ENCODE assay signal across 8 cellular contexts in the genomic region with DNA sequence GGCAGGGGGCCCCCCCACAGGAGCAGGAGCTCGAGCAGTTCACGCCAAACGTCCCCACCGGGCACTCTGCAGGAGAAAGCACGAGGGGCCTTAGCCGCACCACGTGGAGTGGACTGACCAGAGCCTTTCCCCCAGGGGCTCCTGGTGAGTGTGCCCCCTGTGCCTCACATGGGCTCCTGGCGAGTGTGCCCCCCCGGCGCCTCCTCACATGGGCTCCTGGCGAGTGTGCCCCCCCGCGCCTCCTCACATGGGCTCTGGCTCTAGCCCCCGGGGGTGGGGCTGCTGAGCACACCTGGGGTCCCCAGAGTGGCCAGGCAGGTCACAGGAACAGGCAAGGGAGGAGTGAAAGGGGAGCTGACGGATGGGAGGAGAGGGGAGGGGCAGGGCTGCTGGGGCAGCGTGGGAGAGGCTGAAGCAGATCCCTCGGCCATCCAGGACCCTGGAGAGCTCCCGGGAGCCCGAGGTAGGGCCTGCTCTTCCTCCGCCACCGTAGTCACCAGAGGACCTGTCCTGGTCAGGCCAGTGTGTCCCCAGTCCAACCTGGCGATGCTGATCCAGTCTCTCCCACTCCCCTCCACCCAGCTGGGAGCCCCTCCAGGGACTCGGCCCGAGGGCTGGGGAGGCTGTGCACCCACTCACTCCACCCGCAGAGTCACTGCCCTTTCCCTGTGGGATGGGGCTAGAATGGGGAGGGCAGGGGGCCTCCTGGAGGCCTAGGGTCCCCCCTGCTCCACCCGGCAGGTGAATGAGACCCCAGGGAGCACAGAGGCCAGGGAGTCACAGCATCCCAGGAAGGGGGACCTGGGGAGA. TPM values are rescaled to one million over a fixed set of nuclear protein-coding genes. Genes with fewer than 3 reads are reported as not detected.
DNase-seq lines count a peak whose midpoint lies in the region; ATAC-seq and TF ChIP-seq lines count a peak whose summit lies in the region.

No MANE protein-coding gene starts in this region.

- H3K4me2 ChIP-seq in PC-9: no peak overlapping the region

- H4K20me1 ChIP-seq in PC-9 (ENCODE audit: insufficient read depth): no peaks in the 10 kb centered on the region

- POLR2A ChIA-PET in HEK293T (lab: Yijun Ruan, JAX) (no interaction called here), PC-9 (lab: Charles Lee; ENCODE audit: unreplicated experiment) (no interaction called here)

- no peaks in the 10 kb centered on the region for H3K9me3 ChIP-seq in BE2C
- no peaks in the 10 kb centered on the region for H3K9me3 ChIP-seq in PC-9 (ENCODE audit: insufficient read depth, low read depth)

- no peak overlapping the region for H3K27ac ChIP-seq in PC-9

- BruUV-seq in PC-9 (replicated peaks; lab: Mats Ljungman, UMichigan): no TSS peak

- no peaks in the 10 kb centered on the region for H3K79me2 ChIP-seq in PC-9 (ENCODE audit: low read depth)

- H3K9me2 ChIP-seq in PC-9 (ENCODE audit: insufficient read depth): no peaks in the 10 kb centered on the region

- H2AFZ ChIP-seq in PC-9: no peak overlapping the region

- peaks cover 19% of the 10 kb centered on the region; the same call in 1 of the 2 replicates for H3F3A ChIP-seq in PC-9 (ENCODE audit: insufficient read depth, low read depth)

- H3K27me3 Mint-ChIP-seq in stimulated activated memory B cell treated with anti-CD40 and anti-IgM and Interleukin-4, amounts not matched to agents 10 μg/mL and 1 μg/mL and 100 μg/mL, for 72 hours: no peaks in the 10 kb centered on the region

- intact Hi-C loops in PC-9 (cut with micrococcal nuclease; ENCODE audit: unreplicated experiment): no loop called here

- no peaks in the 10 kb centered on the region for H3K27me3 ChIP-seq in BE2C
- no peaks in the 10 kb centered on the region for H3K27me3 ChIP-seq in PC-9 (ENCODE audit: insufficient read depth, low read depth)

- H3K36me3 Mint-ChIP-seq in stimulated activated memory B cell treated with anti-CD40 and anti-IgM and Interleukin-4, amounts not matched to agents 10 μg/mL and 1 μg/mL and 100 μg/mL, for 72 hours: no peaks in the 10 kb centered on the region

- no peak for TF ChIP-seq CTCF in BE2C (IDR thresholded peaks at IDR 0.05; ENCODE audit: low read depth, low read length)
- TF ChIP-seq CTCF in astrocyte of the cerebellum (IDR thresholded peaks at IDR 0.05; ENCODE audit: low read depth, low read length, missing control alignments): no peak
- no peak for TF ChIP-seq CTCF in PC-9 (conservative IDR thresholded peaks at IDR 0.05)

- CTCF ChIA-PET in HEK293T (lab: Yijun Ruan, JAX) (no interaction called here), PC-9 (lab: Charles Lee) (no interaction called here)

- peak; percentile 96 for ATAC-seq in stimulated activated memory B cell treated with anti-CD40 and anti-IgM and Interleukin-4, amounts not matched to agents 10 μg/mL and 1 μg/mL and 100 μg/mL, for 72 hours
- ATAC-seq in HG02885 (IDR thresholded peaks at IDR 0.05; ENCODE audit: poor library complexity, unreplicated experiment): no peak

- H3K4me1 ChIP-seq in BE2C: no peaks in the 10 kb centered on the region
- H3K4me1 ChIP-seq in PC-9 (replicated peaks; ENCODE audit: insufficient read depth): peaks cover 31% of the 10 kb centered on the region

- H3K4me1 Mint-ChIP-seq in stimulated activated memory B cell treated with anti-CD40 and anti-IgM and Interleukin-4, amounts not matched to agents 10 μg/mL and 1 μg/mL and 100 μg/mL, for 72 hours: no peaks in the 10 kb centered on the region

- no peak overlapping the region for H3K4me3 Mint-ChIP-seq in stimulated activated memory B cell treated with anti-CD40 and anti-IgM and Interleukin-4, amounts not matched to agents 10 μg/mL and 1 μg/mL and 100 μg/mL, for 72 hours

- no peak overlapping the region for H3K27ac Mint-ChIP-seq in stimulated activated memory B cell treated with anti-CD40 and anti-IgM and Interleukin-4, amounts not matched to agents 10 μg/mL and 1 μg/mL and 100 μg/mL, for 72 hours

- H3K9me3 Mint-ChIP-seq in stimulated activated memory B cell treated with anti-CD40 and anti-IgM and Interleukin-4, amounts not matched to agents 10 μg/mL and 1 μg/mL and 100 μg/mL, for 72 hours: no peaks in the 10 kb centered on the region

- peak; percentile 33 for DNase-seq in BE2C
- DNase-seq in HEK293T (ENCODE audit: extremely low spot score): peak; percentile 59
- peak; percentile 15 for DNase-seq in astrocyte of the cerebellum (ENCODE audit: low read depth)
- DNase-seq in iPS-NIHi11 (ENCODE audit: low spot score): peak; percentile 96
- DNase-seq in PC-9: no peak
- DNase-seq in NCI-H2107 treated with DMSO at 0.1 percent for 48 hours (lab: John Stamatoyannopoulos, UW; ENCODE audit: unreplicated experiment): no peak

- in situ Hi-C loops in astrocyte of the cerebellum (cut with HindIII; ENCODE audit: low sequenced_read_pairs): no loop called here

- H3K4me3 ChIP-seq in BE2C (ENCODE audit: low read depth, low read length): no peak overlapping the region
- no peak overlapping the region for H3K4me3 ChIP-seq in astrocyte of the cerebellum (ENCODE audit: low read depth, low read length)
- H3K4me3 ChIP-seq in PC-9: no peak overlapping the region

- H3K36me3 ChIP-seq in BE2C (no peaks in the 10 kb centered on the region), PC-9 (ENCODE audit: low read depth) (no peaks in the 10 kb centered on the region)

TF ChIP-seq in HEK293T, 16 proteins besides CTCF, POLR2A, EP300 and RAD21:
- no peak for TF ChIP-seq FOXA1 (IDR thresholded peaks at IDR 0.05)
- TF ChIP-seq CTBP1 (IDR thresholded peaks at IDR 0.05; ENCODE audit: borderline replicate concordance): no peak
- no peak for TF ChIP-seq SUZ12 (IDR thresholded peaks at IDR 0.05)
- no peak for TF ChIP-seq HDGF (IDR thresholded peaks at IDR 0.05; ENCODE audit: borderline replicate concordance)
- TF ChIP-seq, protein P1, sequence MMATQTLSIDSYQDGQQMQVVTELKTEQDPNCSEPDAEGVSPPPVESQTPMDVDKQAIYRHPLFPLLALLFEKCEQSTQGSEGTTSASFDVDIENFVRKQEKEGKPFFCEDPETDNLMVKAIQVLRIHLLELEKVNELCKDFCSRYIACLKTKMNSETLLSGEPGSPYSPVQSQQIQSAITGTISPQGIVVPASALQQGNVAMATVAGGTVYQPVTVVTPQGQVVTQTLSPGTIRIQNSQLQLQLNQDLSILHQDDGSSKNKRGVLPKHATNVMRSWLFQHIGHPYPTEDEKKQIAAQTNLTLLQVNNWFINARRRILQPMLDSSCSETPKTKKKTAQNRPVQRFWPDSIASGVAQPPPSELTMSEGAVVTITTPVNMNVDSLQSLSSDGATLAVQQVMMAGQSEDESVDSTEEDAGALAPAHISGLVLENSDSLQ (IDR thresholded peaks at IDR 0.05): no peak
- no peak for TF ChIP-seq BHLHE40 (IDR thresholded peaks at IDR 0.05; ENCODE audit: borderline replicate concordance)
- TF ChIP-seq ELF4 (IDR thresholded peaks at IDR 0.05): no peak
- TF ChIP-seq FOXK2 (IDR thresholded peaks at IDR 0.05): no peak
- no peak for TF ChIP-seq NFRKB (IDR thresholded peaks at IDR 0.05)
- no peak for TF ChIP-seq SP1 (IDR thresholded peaks at IDR 0.05)
- no peak for TF ChIP-seq ZNF384 (IDR thresholded peaks at IDR 0.05)
- no peak for TF ChIP-seq L3MBTL2 (conservative IDR thresholded peaks at IDR 0.05)
- TF ChIP-seq FOXM1 (IDR thresholded peaks at IDR 0.05; ENCODE audit: borderline replicate concordance): no peak
- TF ChIP-seq LEF1 (IDR thresholded peaks at IDR 0.05; ENCODE audit: borderline replicate concordance): no peak
TF ChIP-seq in HEK293T: peak in this region for 0.

RNA-seq across cellular contexts. Expression of a gene that starts 47.6 kb away (rescaled TPM):
- 4.8 TPM for polyA plus RNA-seq in BE2C (2012; ENCODE audit: insufficient read depth, insufficient read length, low read depth)
- total RNA-seq in PC-9 (2021): 25.1 and 29.1 TPM in 2 replicates

Comparison
In these comparisons a context has a peak if more than half of its experiments do, and no peak if none do; other contexts are left out.
1. DNase-seq: peak in BE2C (single experiment), HEK293T (single experiment), astrocyte of the cerebellum (single experiment) and iPS-NIHi11 (single experiment); none in PC-9 (0 of 2) and NCI-H2107 treated with DMSO at 0.1 percent for 48 hours (single experiment).